ENCODE assay signal across 17 cellular contexts in genomic region chr6:18245079-18245478, GRCh38. TPM values are rescaled to one million over a fixed set of nuclear protein-coding genes. Genes with fewer than 3 reads are reported as not detected.
DNase-seq lines count a peak whose midpoint lies in the region; ATAC-seq, FAIRE-seq and TF ChIP-seq lines count a peak whose summit lies in the region.
"Had no signal": no experiment of that assay in that cellular context is flagged by ENCODE, and none has a peak within 500 bp of the region (broad histone marks: within the 10 kb centered on the region; RNA-seq: fewer than 3 reads in every experiment).

No MANE protein-coding gene starts in this region.

- intact Hi-C loops in activated CD4-positive, alpha-beta memory T cell treated with anti-CD3 and anti-CD28 coated beads for 36 hours (cut with micrococcal nuclease): no loop called here
- intact Hi-C loops in K562 (cut with micrococcal nuclease): no loop called here

- H3K9me3 Mint-ChIP-seq in activated CD4-positive, alpha-beta memory T cell treated with anti-CD3 and anti-CD28 coated beads for 36 hours: no peaks in the 10 kb centered on the region
- H3K9me3 Mint-ChIP-seq in activated CD4-positive, alpha-beta memory T cell treated with anti-CD3 and anti-CD28 coated beads, Interleukin-2, amount 10 ng/mL, durations not matched to agents 7 days and 5 days: peaks cover 13% of the 10 kb centered on the region
- H3K9me3 Mint-ChIP-seq in GM23338: no peaks in the 10 kb centered on the region
- no peaks in the 10 kb centered on the region for H3K9me3 Mint-ChIP-seq in natural killer cell treated with Interleukin-12 subunit alpha and Interleukin-12 subunit beta and Interleukin-15 and Interleukin-18, amount 100 ng/mL, for 72 hours

- H3K9ac ChIP-seq in K562 (ENCODE audit: insufficient read depth in 1 of 2, low read depth in 2 of 2, low read length in 2 of 2): no peak overlapping the region

- H3K36me3 ChIP-seq in GM23338 (ENCODE audit: insufficient read depth) (peaks cover 45% of the 10 kb centered on the region), K562 (ENCODE audit: control insufficient read depth, insufficient read depth, low read length) (peaks cover 100% of the 10 kb centered on the region)

- TF ChIP-seq RAD21 in K562 (CRISPR knock-in tag; conservative IDR thresholded peaks at IDR 0.05 in 1 of 2, IDR thresholded peaks at IDR 0.05 in 1 of 2): no peak

- H4K20me1 ChIP-seq in GM23338 (replicated peaks; ENCODE audit: insufficient read depth) (peaks cover 30% of the 10 kb centered on the region), K562 (replicated peaks; ENCODE audit: control insufficient read depth, insufficient read depth, low read length) (no peaks in the 10 kb centered on the region)

- H3K27me3 Mint-ChIP-seq in activated CD4-positive, alpha-beta memory T cell treated with anti-CD3 and anti-CD28 coated beads for 36 hours: no peaks in the 10 kb centered on the region
- H3K27me3 Mint-ChIP-seq in activated CD4-positive, alpha-beta memory T cell treated with anti-CD3 and anti-CD28 coated beads, Interleukin-2, amount 10 ng/mL, durations not matched to agents 7 days and 5 days: no peaks in the 10 kb centered on the region
- H3K27me3 Mint-ChIP-seq in GM23338 (ENCODE audit: insufficient read depth, low read depth, poor library complexity): peaks cover 5% of the 10 kb centered on the region
- no peaks in the 10 kb centered on the region for H3K27me3 Mint-ChIP-seq in natural killer cell treated with Interleukin-12 subunit alpha and Interleukin-12 subunit beta and Interleukin-15 and Interleukin-18, amount 100 ng/mL, for 72 hours

- no peaks in the 10 kb centered on the region for H3K27me3 ChIP-seq in GM23338 (ENCODE audit: insufficient read depth)
- no peaks in the 10 kb centered on the region for H3K27me3 ChIP-seq in K562 (ENCODE audit: control insufficient read depth in 2 of 2, insufficient read depth in 2 of 2, low read length in 2 of 2)

- no peaks in the 10 kb centered on the region for H3K9me1 ChIP-seq in K562 (ENCODE audit: control insufficient read depth, insufficient read depth, low read length)

- no peak for TF ChIP-seq CTCF in GM23338 (conservative IDR thresholded peaks at IDR 0.05; ENCODE audit: low read depth in 2 of 2)
- TF ChIP-seq CTCF in K562 (IDR thresholded peaks at IDR 0.05 in 2 of 3, conservative IDR thresholded peaks at IDR 0.05 in 1 of 3; ENCODE audit: insufficient read depth in 2 of 3, low read depth in 1 of 3, low read length in 3 of 3): no peak

- CTCF ChIA-PET in activated CD4-positive, alpha-beta memory T cell treated with anti-CD3 and anti-CD28 coated beads for 36 hours (lab: Charles Lee): no interaction called here
- CTCF ChIA-PET in activated CD4-positive, alpha-beta memory T cell treated with anti-CD3 and anti-CD28 coated beads, Interleukin-2, amount 10 ng/mL, durations not matched to agents 7 days and 5 days (lab: Charles Lee): no interaction called here
- CTCF ChIA-PET in K562 (lab: Yijun Ruan, JAX; ENCODE audit: low intra/inter-chr PET ratio): no interaction called here

- DNase-seq in activated CD4-positive, alpha-beta memory T cell treated with anti-CD3 and anti-CD28 coated beads for 36 hours: no peak
- DNase-seq in activated CD4-positive, alpha-beta memory T cell treated with anti-CD3 and anti-CD28 coated beads, Interleukin-2, amount 10 ng/mL, durations not matched to agents 7 days and 5 days: no peak
- DNase-seq in GM23338 (ENCODE audit: low spot score) (no peak), K562 (ENCODE audit: extremely low read depth in 1 of 4, low spot score in 3 of 4) (no peak), NCI-H1105 (lab: John Stamatoyannopoulos, UW) (no peak), NCI-H524 (lab: John Stamatoyannopoulos, UW) (no peak)
- DNase-seq in natural killer cell treated with Interleukin-12 subunit alpha and Interleukin-12 subunit beta and Interleukin-15 and Interleukin-18, amount 100 ng/mL, for 72 hours (ENCODE audit: low spot score): no peak
- DNase-seq: Calu3, DMS79, NCI-H1092 treated with DMSO at 0.1 percent for 48 hours, NCI-H1694 treated with DMSO at 0.1 percent for 48 hours, NCI-H446, NCI-H748 treated with DMSO at 0.1 percent for 48 hours, PC-9 had no signal

- H3K27ac Mint-ChIP-seq in activated CD4-positive, alpha-beta memory T cell treated with anti-CD3 and anti-CD28 coated beads for 36 hours: peak overlapping the region; percentile 57
- no peak overlapping the region for H3K27ac Mint-ChIP-seq in activated CD4-positive, alpha-beta memory T cell treated with anti-CD3 and anti-CD28 coated beads, Interleukin-2, amount 10 ng/mL, durations not matched to agents 7 days and 5 days
- no peak overlapping the region for H3K27ac Mint-ChIP-seq in GM23338
- H3K27ac Mint-ChIP-seq in natural killer cell treated with Interleukin-12 subunit alpha and Interleukin-12 subunit beta and Interleukin-15 and Interleukin-18, amount 100 ng/mL, for 72 hours: peak overlapping the region; percentile 48 to 80

- peak; percentile 29 for FAIRE-seq in K562 (lab: Jason Lieb, UNC)
- FAIRE-seq: A204.1 had no signal

- H3K27ac ChIP-seq in GM23338 (ENCODE audit: low read depth): no peak overlapping the region
- no peak overlapping the region for H3K27ac ChIP-seq in K562 (ENCODE audit: extremely low read depth, low read depth, low read length)
- H3K27ac ChIP-seq: C4-2B had no signal

- peaks cover 66% of the 10 kb centered on the region for H3K4me1 Mint-ChIP-seq in activated CD4-positive, alpha-beta memory T cell treated with anti-CD3 and anti-CD28 coated beads for 36 hours (ENCODE audit: low read depth)
- H3K4me1 Mint-ChIP-seq in activated CD4-positive, alpha-beta memory T cell treated with anti-CD3 and anti-CD28 coated beads, Interleukin-2, amount 10 ng/mL, durations not matched to agents 7 days and 5 days: peaks cover 62% of the 10 kb centered on the region
- peaks cover 28% of the 10 kb centered on the region; the same call in 2 of the 3 replicates for H3K4me1 Mint-ChIP-seq in GM23338
- peaks cover 39 to 41% of the 10 kb centered on the region in 2 donors for H3K4me1 Mint-ChIP-seq in natural killer cell treated with Interleukin-12 subunit alpha and Interleukin-12 subunit beta and Interleukin-15 and Interleukin-18, amount 100 ng/mL, for 72 hours (ENCODE audit: low read depth in 2 of 2)

- no peak overlapping the region for H3K4me2 ChIP-seq in GM23338
- H3K4me2 ChIP-seq in K562 (ENCODE audit: insufficient read depth, low read length): no peak overlapping the region
- H3K4me2 ChIP-seq: PC-9 had no signal

- peaks cover 77% of the 10 kb centered on the region for H3K36me3 Mint-ChIP-seq in activated CD4-positive, alpha-beta memory T cell treated with anti-CD3 and anti-CD28 coated beads for 36 hours
- peaks cover 97% of the 10 kb centered on the region for H3K36me3 Mint-ChIP-seq in activated CD4-positive, alpha-beta memory T cell treated with anti-CD3 and anti-CD28 coated beads, Interleukin-2, amount 10 ng/mL, durations not matched to agents 7 days and 5 days (ENCODE audit: low read depth)
- H3K36me3 Mint-ChIP-seq in GM23338 (ENCODE audit: low read depth): peaks cover 97% of the 10 kb centered on the region
- H3K36me3 Mint-ChIP-seq in natural killer cell treated with Interleukin-12 subunit alpha and Interleukin-12 subunit beta and Interleukin-15 and Interleukin-18, amount 100 ng/mL, for 72 hours: peaks cover 45% of the 10 kb centered on the region

- H3K9me2 ChIP-seq in GM23338 (ENCODE audit: insufficient read depth): no peaks in the 10 kb centered on the region

- H3K9me3 ChIP-seq in K562 (replicated peaks; ENCODE audit: control insufficient read depth, insufficient read depth, low read depth, low read length): no peaks in the 10 kb centered on the region

- POLR2A ChIA-PET in activated CD4-positive, alpha-beta memory T cell treated with anti-CD3 and anti-CD28 coated beads for 36 hours (lab: Charles Lee): no interaction called here
- POLR2A ChIA-PET in activated CD4-positive, alpha-beta memory T cell treated with anti-CD3 and anti-CD28 coated beads, Interleukin-2, amount 10 ng/mL, durations not matched to agents 7 days and 5 days (lab: Charles Lee): no interaction called here
- POLR2A ChIA-PET in K562 (lab: Yijun Ruan, JAX): interaction anchor here (1.1 to 1.9 kb wide), 2 partner anchors 8 to 9 kb away, joined by 4 to 5 read pairs; no protein-coding TSS in a partner anchor

- ATAC-seq in GM23338: peak; percentile 47
- no peak; the same call in 2 of the 3 replicates for ATAC-seq in K562
- ATAC-seq in natural killer cell treated with Interleukin-12 subunit alpha and Interleukin-12 subunit beta and Interleukin-15 and Interleukin-18, amount 100 ng/mL, for 72 hours: no peak
- no peak for ATAC-seq in GM19395 (IDR thresholded peaks at IDR 0.05; ENCODE audit: unreplicated experiment)

- no peaks in the 10 kb centered on the region for H3F3A ChIP-seq in GM23338 (replicated peaks; ENCODE audit: low read depth)

- peaks cover 100% of the 10 kb centered on the region for H3K79me2 ChIP-seq in GM23338 (replicated peaks; ENCODE audit: insufficient read depth)
- H3K79me2 ChIP-seq in K562 (ENCODE audit: control insufficient read depth, insufficient read depth, low read length): peaks cover 89% of the 10 kb centered on the region

- no peak overlapping the region for H2AFZ ChIP-seq in GM23338
- no peak overlapping the region for H2AFZ ChIP-seq in K562 (ENCODE audit: low read depth, low read length)
- H2AFZ ChIP-seq: PC-9 had no signal

- BruUV-seq in K562 (replicated peaks; lab: Mats Ljungman, UMichigan): no TSS peak

- H3K4me3 ChIP-seq in GM23338 (no peak overlapping the region), K562 (no peak overlapping the region)
- H3K4me3 ChIP-seq: PC-9 had no signal

- H3K4me1 ChIP-seq in GM23338 (ENCODE audit: insufficient read depth): no peaks in the 10 kb centered on the region
- peaks cover 0 to 14% of the 10 kb centered on the region in 2 experiments; a peak in 1 of 5 replicates for H3K4me1 ChIP-seq in K562 (replicated peaks in 1 of 2; ENCODE audit: control insufficient read depth in 2 of 2, insufficient read depth in 2 of 2, low read length in 2 of 2)

- WGBS in K562 (ENCODE audit: insufficient coverage, low coverage, missing lambda C conversion rate): 92% methylated on average over 1 of the region's 1 CpG

- TF ChIP-seq POLR2A in K562 (conservative IDR thresholded peaks at IDR 0.05): no peak

- in situ Hi-C loops in K562 (cut with MboI): no loop called here

- no peak for TF ChIP-seq EP300 in K562 (IDR thresholded peaks at IDR 0.05; ENCODE audit: low read length)

- no peak overlapping the region for H3K4me3 Mint-ChIP-seq in activated CD4-positive, alpha-beta memory T cell treated with anti-CD3 and anti-CD28 coated beads for 36 hours
- no peak overlapping the region for H3K4me3 Mint-ChIP-seq in activated CD4-positive, alpha-beta memory T cell treated with anti-CD3 and anti-CD28 coated beads, Interleukin-2, amount 10 ng/mL, durations not matched to agents 7 days and 5 days
- no peak overlapping the region for H3K4me3 Mint-ChIP-seq in GM23338
- H3K4me3 Mint-ChIP-seq in natural killer cell treated with Interleukin-12 subunit alpha and Interleukin-12 subunit beta and Interleukin-15 and Interleukin-18, amount 100 ng/mL, for 72 hours: no peak overlapping the region

RNA-seq across cellular contexts. Expression of gene DEK, which starts 19.3 kb away (rescaled TPM):
- 100 to 1,000 TPM; 180 to 182 TPM for total RNA-seq in activated CD4-positive, alpha-beta memory T cell treated with anti-CD3 and anti-CD28 coated beads for 36 hours
- 100 to 1,000 TPM; 194 to 203 TPM for total RNA-seq in activated CD4-positive, alpha-beta memory T cell treated with anti-CD3 and anti-CD28 coated beads, Interleukin-2, amount 10 ng/mL, durations not matched to agents 7 days and 5 days
- 213 and 218 TPM in 2 replicates for total RNA-seq in GM23338 (2014; rRNA removed; shearing (Covaris generic))
- polyA plus RNA-seq in GM23338 (2016; fragmentation: Nextera tagmentation; extraction: Ambion mirVana) (516 and 582 TPM in 2 replicates), K562 (2011; rRNA removed) (104 and 155 TPM in 2 replicates), K562 (2014; fragmentation: Illumina TruSeq; extraction: Trizol) (205 and 279 TPM in 2 replicates), K562 (2014; fragmentation: Nextera tagmentation; extraction: Ambion mirVana) (10 to 100 TPM; 82.3 to 87.3 TPM), K562 (2014; rRNA removed) (160 and 184 TPM in 2 replicates)
- total RNA-seq in K562 (2011; cell fraction: chromatin; rRNA removed; ENCODE audit: low replicate concordance): 21.2 and 110 TPM in 2 replicates
- 20.5 and 22.8 TPM in 2 replicates for total RNA-seq in K562 (2011; cell fraction: nucleolus; rRNA removed)
- 31.5 and 48.7 TPM in 2 replicates for total RNA-seq in K562 (2011; cell fraction: nucleoplasm; rRNA removed)
- total RNA-seq in K562 (2014; rRNA removed) (284 and 338 TPM in 2 replicates), K562 (2014; rRNA removed; fragmentation: Illumina TruSeq; extraction: Trizol) (239 and 276 TPM in 2 replicates), K562 (2015; rRNA removed; fragmentation: Illumina TruSeq; extraction: Trizol) (293 and 306 TPM in 2 replicates), K562 (2021) (171 and 181 TPM in 2 replicates)
- 17.2 and 34.6 TPM in 2 replicates for polyA plus RNA-seq in K562 (2011; cell fraction: cytosol; rRNA removed)
- polyA plus RNA-seq in K562 (2011; cell fraction: nucleus; rRNA removed): 25.4 and 30.2 TPM in 2 replicates
- 131 and 141 TPM in 2 replicates for polyA plus RNA-seq in K562 (2012)
- 72.9 and 76.0 TPM in 2 replicates for polyA minus RNA-seq in K562 (2011; rRNA and poly(A)+ RNA removed)
- 70.9 and 74.1 TPM in 2 replicates for polyA minus RNA-seq in K562 (2011; cell fraction: cytosol; rRNA and poly(A)+ RNA removed)
- polyA minus RNA-seq in K562 (2011; cell fraction: nucleus; rRNA and poly(A)+ RNA removed): 34.7 and 48.3 TPM in 2 replicates
- total RNA-seq in natural killer cell treated with Interleukin-12 subunit alpha and Interleukin-12 subunit beta and Interleukin-15 and Interleukin-18, amount 100 ng/mL, for 72 hours: 100 to 1,000 TPM; 105 to 152 TPM

Comparison
In these comparisons a context has a peak if more than half of its experiments do, and no peak if none do; other contexts are left out.
1. H3K27ac Mint-ChIP-seq: peak in activated CD4-positive, alpha-beta memory T cell treated with anti-CD3 and anti-CD28 coated beads for 36 hours (single experiment) and natural killer cell treated with Interleukin-12 subunit alpha and Interleukin-12 subunit beta and Interleukin-15 and Interleukin-18, amount 100 ng/mL, for 72 hours (2 of 2); none in activated CD4-positive, alpha-beta memory T cell treated with anti-CD3 and anti-CD28 coated beads, Interleukin-2, amount 10 ng/mL, durations not matched to agents 7 days and 5 days (single experiment) and GM23338 (single experiment).